9 cellular contexts compared by ENCODE assay signal in the genomic region with DNA sequence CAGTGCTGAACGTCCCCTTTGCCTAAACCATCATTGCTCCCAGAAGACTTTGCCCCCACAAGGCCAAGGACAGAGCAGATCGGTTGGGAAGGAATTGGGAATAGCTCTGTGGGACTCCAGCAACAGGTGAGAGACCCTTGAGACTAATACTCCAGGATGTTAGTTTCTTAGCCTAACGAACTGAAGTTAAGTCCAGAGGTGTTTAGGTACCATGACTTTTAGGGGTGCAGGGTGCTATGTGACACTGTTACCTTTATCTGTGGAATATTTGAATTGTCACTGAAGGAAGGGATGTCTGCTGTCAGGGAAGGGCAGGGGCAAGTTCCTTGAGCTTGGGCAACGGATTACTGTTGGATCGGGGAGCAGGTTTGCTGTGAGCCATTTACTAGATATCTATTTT.
A peak's percentile ranks its signal among the peaks of the same experiment; 100 is the strongest.
DNase-seq lines count a peak whose midpoint lies in the region; FAIRE-seq and TF ChIP-seq lines count a peak whose summit lies in the region.
"Had no signal": no experiment of that assay in that cellular context is flagged by ENCODE, and none has a peak within 500 bp of the region (broad histone marks: within the 10 kb centered on the region; RNA-seq: fewer than 3 reads in every experiment).

No MANE protein-coding gene starts in this region.

- H3K9me3 Mint-ChIP-seq in nephron progenitor cell: peaks cover 11% of the 10 kb centered on the region

- H3K4me1 ChIP-seq in BLaER1 (peaks cover 30% of the 10 kb centered on the region), duodenal mucosa (ENCODE audit: control insufficient read depth in 1 of 2, insufficient read depth in 2 of 2, low read length in 2 of 2) (peaks cover 45 to 50% of the 10 kb centered on the region in 2 donors)

- in situ Hi-C loops in GM13977 (cut with MboI; ENCODE audit: low pct_unique_long_range_greater_than_20kb, low sequenced_read_pairs, unreplicated experiment): loop anchor here (10.0 kb wide), 1 partner anchor 121 kb away; no protein-coding TSS in a partner anchor

- peak overlapping the region; percentile 16 for H3K27ac Mint-ChIP-seq in nephron progenitor cell

- H3K9me3 ChIP-seq in BLaER1 (peaks cover 12% of the 10 kb centered on the region), duodenal mucosa (ENCODE audit: control insufficient read depth in 1 of 2, low read length in 2 of 2) (no peaks in the 10 kb centered on the region)
- H3K9me3 ChIP-seq: body of pancreas had no signal

- H3K27me3 ChIP-seq in BLaER1 (peaks cover 30% of the 10 kb centered on the region; the same call in 1 of the 2 replicates), duodenal mucosa (ENCODE audit: control insufficient read depth in 1 of 2, insufficient read depth in 2 of 2, low read length in 2 of 2) (no peaks in the 10 kb centered on the region)
- H3K27me3 ChIP-seq: body of pancreas had no signal

- peak overlapping the region; percentile 99 for H3K4me2 ChIP-seq in BLaER1

- DNase-seq in LNCaP clone FGC (ENCODE audit: low read depth) (no peak), nephron progenitor cell (no peak), HTR-8/SVneo (ENCODE audit: insufficient read length, low spot score) (no peak), GM20000 (ENCODE audit: low spot score) (no peak), GM13977 (ENCODE audit: low spot score) (no peak), SW 1271 (lab: John Stamatoyannopoulos, UW) (no peak)

- FAIRE-seq in HTR-8/SVneo (lab: Jason Lieb, UNC): no peak

- peak overlapping the region; percentile 94 for H3K4me3 Mint-ChIP-seq in nephron progenitor cell

- H3K27ac ChIP-seq in BLaER1 (no peak overlapping the region), duodenal mucosa (ENCODE audit: low read depth, low read length) (no peak overlapping the region)

- peaks cover 55% of the 10 kb centered on the region for H4K20me1 ChIP-seq in BLaER1

- TF ChIP-seq CTCF in LNCaP clone FGC (IDR thresholded peaks at IDR 0.05; ENCODE audit: control insufficient read depth, extremely low read depth, insufficient read depth) (no peak), nephron progenitor cell (IDR thresholded peaks at IDR 0.05) (no peak), GM20000 (IDR thresholded peaks at IDR 0.05; ENCODE audit: extremely low read depth, missing control alignments) (no peak), GM13977 (IDR thresholded peaks at IDR 0.05; ENCODE audit: extremely low read depth, insufficient read depth, missing control alignments) (no peak)

- peaks cover 62% of the 10 kb centered on the region for H3K4me1 Mint-ChIP-seq in nephron progenitor cell

- no peak overlapping the region for H3K4me3 ChIP-seq in BLaER1
- peak overlapping the region; percentile 69 for H3K4me3 ChIP-seq in LNCaP clone FGC (ENCODE audit: low read depth, low read length)
- peak overlapping the region; percentile 96 to 99 for H3K4me3 ChIP-seq in duodenal mucosa (ENCODE audit: low read depth in 1 of 2, low read length in 2 of 2)
- H3K4me3 ChIP-seq: body of pancreas had no signal

- H3K9ac ChIP-seq in BLaER1 (no peak overlapping the region), duodenal mucosa (ENCODE audit: low read depth in 1 of 2, low read length in 2 of 2) (no peak overlapping the region)

- peaks cover 6% of the 10 kb centered on the region for H3K27me3 Mint-ChIP-seq in nephron progenitor cell (ENCODE audit: low read depth, poor library complexity)

- peaks cover 20% of the 10 kb centered on the region for H3K36me3 Mint-ChIP-seq in nephron progenitor cell (ENCODE audit: low read depth)

- H3K36me3 ChIP-seq in BLaER1 (peaks cover 8% of the 10 kb centered on the region), duodenal mucosa (ENCODE audit: control insufficient read depth in 1 of 2, insufficient read depth in 2 of 2, low read length in 2 of 2) (peaks cover 0 to 6% of the 10 kb centered on the region in 2 donors)
